Comparison of ENCODE assay signal across 18 cellular contexts in the genomic region with DNA sequence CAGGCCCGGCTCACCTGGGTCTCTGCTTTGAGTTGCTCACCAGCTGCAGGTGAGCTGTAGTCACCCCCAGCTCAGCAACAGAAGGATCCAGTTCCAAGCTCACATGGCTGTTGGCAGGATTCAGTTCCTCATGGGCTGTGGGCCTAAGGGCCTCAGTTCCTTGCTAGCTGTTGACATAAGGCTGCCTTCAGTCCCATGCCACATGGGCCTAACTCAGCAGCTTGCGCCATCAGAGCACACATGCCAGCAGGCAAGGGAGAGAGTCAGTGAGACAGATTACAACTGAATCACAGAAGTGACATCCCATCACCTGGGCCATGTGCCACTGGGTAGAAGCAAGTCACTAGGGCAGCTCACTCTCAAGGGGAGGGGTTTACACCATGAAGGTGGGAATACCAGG. TPM values are rescaled to one million over a fixed set of nuclear protein-coding genes. Genes with fewer than 3 reads are reported as not detected.
A peak's percentile ranks its signal among the peaks of the same experiment; 100 is the strongest.
DNase-seq lines count a peak whose midpoint lies in the region; ATAC-seq, FAIRE-seq and TF ChIP-seq lines count a peak whose summit lies in the region.
"Had no signal": no experiment of that assay in that cellular context is flagged by ENCODE, and none has a peak within 500 bp of the region (broad histone marks: within the 10 kb centered on the region; RNA-seq: fewer than 3 reads in every experiment).

No MANE protein-coding gene starts in this region.

- WGBS in IMR-90 (ENCODE audit: extremely low coverage in 2 of 2, insufficient read length in 1 of 2), 2 experiments = no CpG with 5 or more reads among the region's 2 CpGs
- whole genome bisulfite sequencing in GM12878 (ENCODE audit: insufficient coverage, insufficient replicate concordance, low lambda C conversion rate, missing lambda C conversion rate) = 100% methylated on average over 2 of the region's 2 CpGs

- H4K20me1 ChIP-seq in IMR-90 (ENCODE audit: insufficient read depth, low read length) (no peaks in the 10 kb centered on the region), GM12878 (ENCODE audit: control insufficient read depth, insufficient read depth) (no peaks in the 10 kb centered on the region)

- no peak overlapping the region for H3K14ac ChIP-seq in IMR-90 (replicated peaks; ENCODE audit: low read depth, low read length)

- H3K4ac ChIP-seq in IMR-90 (ENCODE audit: low read depth, low read length) = no peak overlapping the region

- TF ChIP-seq RAD21 in IMR-90 (IDR thresholded peaks at IDR 0.05; ENCODE audit: low read length) = no peak
- TF ChIP-seq RAD21 in GM12878 (IDR thresholded peaks at IDR 0.05; ENCODE audit: insufficient read depth, low read depth, low read length) = no peak

- intact Hi-C loops in IMR-90 (cut with micrococcal nuclease) = no loop called here
- intact Hi-C loops in GM12878 (cut with micrococcal nuclease; ENCODE audit: unreplicated experiment) = no loop called here

- dilution Hi-C loops in IMR-90 (cut with HindIII; ENCODE audit: low sequenced_read_pairs, unreplicated experiment) = no loop called here

- no peak overlapping the region for H3K18ac ChIP-seq in IMR-90 (ENCODE audit: low read depth, low read length)

- H2AFZ ChIP-seq in IMR-90 (replicated peaks; ENCODE audit: low read length, poor library complexity) (no peak overlapping the region), GM12878 (ENCODE audit: control insufficient read depth, low read depth, low read length) (no peak overlapping the region)

- H3K4me1 ChIP-seq in IMR-90 (ENCODE audit: control insufficient read depth, insufficient read depth, low read length) (0 out of 2 replicates have a peak, but pooled peaks cover 1% of the 10 kb centered on the region), GM12878 (ENCODE audit: control insufficient read depth, insufficient read depth, low read length) (no peaks in the 10 kb centered on the region), skeletal muscle tissue (ENCODE audit: control insufficient read depth in 3 of 3, insufficient read depth in 3 of 3, low read length in 3 of 3) (peaks cover 10 to 13% (median 11%) of the 10 kb centered on the region in 3 donors)

- H3K9ac ChIP-seq in IMR-90 (ENCODE audit: low read depth, low read length) = no peak overlapping the region
- H3K9ac ChIP-seq in GM12878 (ENCODE audit: control insufficient read depth, insufficient read depth, low read length) = no peak overlapping the region
- peak overlapping the region in 2 of 3 donors; percentile 16 to 27 for H3K9ac ChIP-seq in skeletal muscle tissue (ENCODE audit: low read depth in 1 of 3, low read length in 3 of 3)

- no peaks in the 10 kb centered on the region for H3K27me3 Mint-ChIP-seq in osteocyte (ENCODE audit: unreplicated experiment)
- H3K27me3 Mint-ChIP-seq: activated naive CD8-positive, alpha-beta T cell; brain had no signal

- no peak for TF ChIP-seq EP300 in GM12878 (IDR thresholded peaks at IDR 0.05; ENCODE audit: borderline replicate concordance in 1 of 2, control insufficient read depth in 1 of 2, low read depth in 2 of 2, low read length in 2 of 2)

- no peak overlapping the region for H2BK5ac ChIP-seq in IMR-90 (ENCODE audit: low read depth, low read length, poor library complexity, severe bottlenecking)

- no peaks in the 10 kb centered on the region for H3K79me1 ChIP-seq in IMR-90 (ENCODE audit: low read depth in 1 of 2, low read length in 2 of 2)

- no peaks in the 10 kb centered on the region for H3K79me2 ChIP-seq in GM12878 (ENCODE audit: control insufficient read depth, insufficient read depth, low read length)

- H4K91ac ChIP-seq in IMR-90 (ENCODE audit: insufficient read depth, low read depth, low read length) = no peak overlapping the region

- CTCF ChIA-PET in IMR-90 (lab: Yijun Ruan, JAX) (no interaction called here), GM12878 (lab: Yijun Ruan, JAX) (interaction anchor here (1.4 kb wide), 1 partner anchor 13 kb away, joined by 3 read pairs; no protein-coding TSS in a partner anchor)

- no peak overlapping the region for H3K23ac ChIP-seq in IMR-90 (ENCODE audit: low read depth, low read length)

- H2BK120ac ChIP-seq in IMR-90 (ENCODE audit: low read depth, low read length) = no peak overlapping the region

- H2AK9ac ChIP-seq in IMR-90 (replicated peaks; ENCODE audit: low read depth, low read length, poor library complexity) = no peak overlapping the region

- in situ Hi-C loops in IMR-90 (cut with MboI; ENCODE audit: low sequenced_read_pairs) = loop anchor here (10.0 kb wide), 1 partner anchor 303 kb away; no protein-coding TSS in a partner anchor
- in situ Hi-C loops in GM12878 (cut with MboI) = no loop called here

- RAD21 ChIA-PET in GM12878 (lab: Charles Lee; ENCODE audit: unreplicated experiment) = no interaction called here

- H3K4me2 ChIP-seq in IMR-90 (ENCODE audit: low read depth, low read length) (no peak overlapping the region), GM12878 (ENCODE audit: control insufficient read depth, insufficient read depth) (no peak overlapping the region)

- H3K27ac ChIP-seq in IMR-90 (ENCODE audit: insufficient read depth, low read length) (no peak overlapping the region), GM12878 (ENCODE audit: control insufficient read depth, insufficient read depth) (no peak overlapping the region), skeletal muscle tissue (ENCODE audit: low read depth, low read length) (peak overlapping the region; percentile 65)

- H2BK15ac ChIP-seq in IMR-90 (ENCODE audit: low read depth, low read length) = no peak overlapping the region

- H2AK5ac ChIP-seq in IMR-90 (ENCODE audit: low read depth, low read length) = no peak overlapping the region

- no peak overlapping the region for H3K4me3 Mint-ChIP-seq in osteocyte (ENCODE audit: unreplicated experiment)
- H3K4me3 Mint-ChIP-seq: activated naive CD8-positive, alpha-beta T cell; activated T-helper 1 cell treated with anti-CD3 and anti-CD28 coated beads, Interleukin-12 subunit alpha, Interleukin-12 subunit beta, Interleukin-2, Interleukin-4 antibody, amounts not matched to agents 30 ng/mL and 10 ng/mL and 1 ng/mL, durations not matched to agents 14 hours and 24 hours and 36 hours; brain had no signal

- peaks cover 7% of the 10 kb centered on the region for H3K9me1 ChIP-seq in IMR-90 (ENCODE audit: insufficient read depth, low read length)

- no peak overlapping the region for H3K27ac Mint-ChIP-seq in osteocyte (ENCODE audit: unreplicated experiment)
- H3K27ac Mint-ChIP-seq: activated naive CD8-positive, alpha-beta T cell; activated T-helper 1 cell treated with anti-CD3 and anti-CD28 coated beads, Interleukin-12 subunit alpha, Interleukin-12 subunit beta, Interleukin-2, Interleukin-4 antibody, amounts not matched to agents 30 ng/mL and 10 ng/mL and 1 ng/mL, durations not matched to agents 14 hours and 24 hours and 36 hours had no signal

- no peaks in the 10 kb centered on the region for H3K9me3 Mint-ChIP-seq in osteocyte (ENCODE audit: unreplicated experiment)
- H3K9me3 Mint-ChIP-seq: activated T-helper 1 cell treated with anti-CD3 and anti-CD28 coated beads, Interleukin-12 subunit alpha, Interleukin-12 subunit beta, Interleukin-2, Interleukin-4 antibody, amounts not matched to agents 30 ng/mL and 10 ng/mL and 1 ng/mL, durations not matched to agents 14 hours and 24 hours and 36 hours; brain had no signal

- H2BK20ac ChIP-seq in IMR-90 (ENCODE audit: low read depth, low read length) = no peak overlapping the region

- DNase-seq in IMR-90 = no peak
- DNase-seq in GM12878 (ENCODE audit: low read depth, low spot score) = no peak
- DNase-seq in left lobe of liver (ENCODE audit: low spot score) = no peak
- DNase-seq in MG63 = no peak
- no peak for DNase-seq in GM20000 (ENCODE audit: low spot score)
- no peak for DNase-seq in osteocyte (ENCODE audit: extremely low spot score, unreplicated experiment)
- DNase-seq: EL, kidney, NCI-H1694 treated with DMSO at 0.1 percent for 48 hours, NCI-H82 had no signal

- H3K27me3 ChIP-seq in IMR-90 (ENCODE audit: control insufficient read depth, insufficient read depth, low read length) (no peaks in the 10 kb centered on the region), GM12878 (replicated peaks in 1 of 2; ENCODE audit: control insufficient read depth in 2 of 2, insufficient read depth in 2 of 2, low read length in 1 of 2) (no peaks in the 10 kb centered on the region), skeletal muscle tissue (ENCODE audit: control insufficient read depth in 3 of 3, insufficient read depth in 3 of 3, low read length in 3 of 3) (no peaks in the 10 kb centered on the region), MG63 (no peaks in the 10 kb centered on the region)

- H3K36me3 Mint-ChIP-seq in osteocyte (ENCODE audit: unreplicated experiment) = peaks cover 7% of the 10 kb centered on the region

- H3K9me3 ChIP-seq in IMR-90 (ENCODE audit: control insufficient read depth, insufficient read depth, low read length) (no peaks in the 10 kb centered on the region), GM12878 (replicated peaks; ENCODE audit: control insufficient read depth, insufficient read depth, low read length) (no peaks in the 10 kb centered on the region), skeletal muscle tissue (ENCODE audit: control insufficient read depth in 3 of 3, low read length in 3 of 3) (no peaks in the 10 kb centered on the region), MG63 (no peaks in the 10 kb centered on the region)

- TF ChIP-seq POLR2A in IMR-90 (IDR thresholded peaks at IDR 0.05; ENCODE audit: low read depth, low read length) = no peak
- 0 out of 2 replicates have a peak, but pooled peaks have one; percentile 14 for TF ChIP-seq POLR2A in GM12878 (IDR thresholded peaks at IDR 0.05; ENCODE audit: low read depth, low read length)

- H4K8ac ChIP-seq in IMR-90 (ENCODE audit: low read depth in 2 of 2, low read length in 2 of 2) = no peak overlapping the region

- H3K36me3 ChIP-seq in IMR-90 (ENCODE audit: control insufficient read depth, insufficient read depth, low read length) (peaks cover 3% of the 10 kb centered on the region), GM12878 (ENCODE audit: control insufficient read depth in 2 of 2, insufficient read depth in 2 of 2, low read length in 1 of 2) (peaks cover 0 to 4% of the 10 kb centered on the region in 2 experiments; a peak in 2 of 4 replicates), skeletal muscle tissue (ENCODE audit: control insufficient read depth in 3 of 3, insufficient read depth in 3 of 3, low read length in 3 of 3) (peaks cover under 1 to 10% (median 9%) of the 10 kb centered on the region in 3 donors), MG63 (no peaks in the 10 kb centered on the region)

- no peak overlapping the region for H3K4me3 ChIP-seq in IMR-90 (ENCODE audit: insufficient read depth, low read depth, low read length)
- no peak overlapping the region for H3K4me3 ChIP-seq in GM12878
- no peak overlapping the region for H3K4me3 ChIP-seq in skeletal muscle tissue (ENCODE audit: low read length in 3 of 3)
- no peak overlapping the region for H3K4me3 ChIP-seq in MG63

- no peak overlapping the region for H3K56ac ChIP-seq in IMR-90 (ENCODE audit: extremely low read depth, insufficient read depth, low read length)

- POLR2A ChIA-PET in IMR-90 (lab: Charles Lee; ENCODE audit: unreplicated experiment) = no interaction called here
- POLR2A ChIA-PET in GM12878 (lab: Charles Lee) = interaction anchor here (0.7 kb wide), 1 partner anchor 280 kb away, joined by 3 read pairs; no protein-coding TSS in a partner anchor

- H4K5ac ChIP-seq in IMR-90 (ENCODE audit: low read depth, low read length) = no peak overlapping the region

- FAIRE-seq in GM12878 (lab: Jason Lieb, UNC) = no peak
- FAIRE-seq: HTR-8/SVneo, kidney had no signal

- TSS peak; percentile 2 for BruUV-seq in IMR-90 (replicated peaks; lab: Mats Ljungman, UMichigan)
- BruUV-seq in GM12878 (replicated peaks; lab: Mats Ljungman, UMichigan) = no TSS peak

- H3K4me1 Mint-ChIP-seq in osteocyte (ENCODE audit: unreplicated experiment) = no peaks in the 10 kb centered on the region
- H3K4me1 Mint-ChIP-seq: brain had no signal

- SMC1A ChIA-PET in GM12878 (lab: Charles Lee; ENCODE audit: uncharacterized antibody, unreplicated experiment) = no interaction called here

- ATAC-seq in IMR-90 (ENCODE audit: low read depth) (no peak), GM12878 (no peak), left lobe of liver (peak; percentile 45), HG03342 (IDR thresholded peaks at IDR 0.05; ENCODE audit: unreplicated experiment) (no peak)
- ATAC-seq: Panc1 had no signal

- TF ChIP-seq CTCF in IMR-90 (conservative IDR thresholded peaks at IDR 0.05; ENCODE audit: low read depth, low read length) (no peak), GM12878 (IDR thresholded peaks at IDR 0.05 in 2 of 3, conservative IDR thresholded peaks at IDR 0.05 in 1 of 3; ENCODE audit: control insufficient read depth in 2 of 3, extremely low read depth in 1 of 3, insufficient read depth in 1 of 3, low read depth in 3 of 3, low read length in 3 of 3) (no peak), GM20000 (IDR thresholded peaks at IDR 0.05; ENCODE audit: extremely low read depth, missing control alignments) (no peak), osteocyte (IDR thresholded peaks at IDR 0.05) (no peak)

RNA-seq across cellular contexts. Expression of a gene that starts 24.7 kb away (rescaled TPM):
- total RNA-seq in IMR-90 (2012; rRNA removed) (80.8 and 124 TPM in 2 replicates), GM12878 (2014; rRNA removed) (64.3 and 71.9 TPM in 2 replicates), GM12878 (2014; rRNA removed; fragmentation: Illumina TruSeq; extraction: Trizol) (92.2 and 101 TPM in 2 replicates), GM12878 (2021) (92.2 TPM in 2 replicates), left lobe of liver (39.4 TPM), skeletal muscle tissue (40.7 TPM), osteocyte (82.5 and 85.3 TPM in 2 replicates)
- polyA plus RNA-seq in IMR-90 (2012; rRNA removed) (94.2 and 98.3 TPM in 2 replicates), GM12878 (2011; rRNA removed) (99.4 and 125 TPM in 2 replicates), GM12878 (2014; fragmentation: Illumina TruSeq; extraction: Trizol) (137 and 163 TPM in 2 replicates), GM12878 (2014; fragmentation: Nextera tagmentation; extraction: Ambion mirVana) (100 to 1,000 TPM in 1 of 2 experiments, 10 to 100 TPM in 1; 66.9 to 102 TPM), GM12878 (2014; rRNA removed) (100.0 and 107 TPM in 2 replicates), GM12878 (2016; fragmentation: Nextera tagmentation; extraction: Ambion mirVana) (100 to 1,000 TPM; 188 to 199 TPM)
- 30.9 and 50.1 TPM in 2 replicates for polyA plus RNA-seq in IMR-90 (2012; cell fraction: cytosol; rRNA removed)
- 19.5 and 64.5 TPM in 2 replicates for polyA plus RNA-seq in IMR-90 (2012; cell fraction: nucleus; rRNA removed; ENCODE audit: low replicate concordance)
- 46.6 and 47.1 TPM in 2 replicates for total RNA-seq in GM12878 (2013; cell fraction: nucleolus; rRNA removed)
- 57.2 TPM for polyA plus RNA-seq in GM12878 (2011; ENCODE audit: low read depth)
- polyA plus RNA-seq in GM12878 (2011; cell fraction: cytosol; rRNA removed) = 64.2 and 76.6 TPM in 2 replicates
- polyA plus RNA-seq in GM12878 (2011; cell fraction: nucleus; rRNA removed) = 54.2 and 63.0 TPM in 2 replicates
- polyA plus RNA-seq in GM12878 (2012) = 76.9 and 82.3 TPM in 2 replicates
- 55.3 and 90.9 TPM in 2 replicates for polyA minus RNA-seq in GM12878 (2011; rRNA and poly(A)+ RNA removed)
- 21.1 and 36.2 TPM in 2 replicates for polyA minus RNA-seq in GM12878 (2011; cell fraction: cytosol; rRNA and poly(A)+ RNA removed)
- polyA minus RNA-seq in GM12878 (2011; cell fraction: nucleus; rRNA and poly(A)+ RNA removed) = 24.3 and 35.9 TPM in 2 replicates
- 121 and 283 TPM in 2 replicates for total RNA-seq in MG63 (2014; rRNA removed; shearing (Covaris generic); ENCODE audit: low replicate concordance)

RNA-seq across cellular contexts. Expression of a gene that starts 54.8 kb away (rescaled TPM):
- total RNA-seq in IMR-90 (2012; rRNA removed) = 0.28 and 0.36 TPM in 2 replicates
- polyA plus RNA-seq in IMR-90 (2012; rRNA removed) = 5.5 and 6.9 TPM in 2 replicates
- polyA plus RNA-seq in IMR-90 (2012; cell fraction: cytosol; rRNA removed) = 1.1 and 1.2 TPM in 2 replicates
- polyA plus RNA-seq in IMR-90 (2012; cell fraction: nucleus; rRNA removed; ENCODE audit: low replicate concordance) = 30.7 and 71.3 TPM in 2 replicates
- total RNA-seq in GM12878 (2013; cell fraction: nucleolus; rRNA removed) = 5.0 and 6.0 TPM in 2 replicates
- 1.7 and 2.2 TPM in 2 replicates for total RNA-seq in GM12878 (2014; rRNA removed)
- total RNA-seq in GM12878 (2014; rRNA removed; fragmentation: Illumina TruSeq; extraction: Trizol) = 1.6 and 2.2 TPM in 2 replicates
- 1.1 and 1.3 TPM in 2 replicates for total RNA-seq in GM12878 (2021)
- 1.1 TPM for polyA plus RNA-seq in GM12878 (2011; ENCODE audit: low read depth)
- polyA plus RNA-seq in GM12878 (2011; rRNA removed) = 3.6 and 4.0 TPM in 2 replicates
- 2.5 and 3.4 TPM in 2 replicates for polyA plus RNA-seq in GM12878 (2011; cell fraction: cytosol; rRNA removed)
- polyA plus RNA-seq in GM12878 (2011; cell fraction: nucleus; rRNA removed) = 16.7 and 18.4 TPM in 2 replicates
- polyA plus RNA-seq in GM12878 (2012) = 1.4 and 2.4 TPM in 2 replicates
- 3.4 and 5.1 TPM in 2 replicates for polyA plus RNA-seq in GM12878 (2014; fragmentation: Illumina TruSeq; extraction: Trizol)
- 1 to 10 TPM in 1 of 2 experiments, under 1 TPM in 1; 0.66 to 1.3 TPM for polyA plus RNA-seq in GM12878 (2014; fragmentation: Nextera tagmentation; extraction: Ambion mirVana)
- 3.9 and 4.0 TPM in 2 replicates for polyA plus RNA-seq in GM12878 (2014; rRNA removed)
- polyA plus RNA-seq in GM12878 (2016; fragmentation: Nextera tagmentation; extraction: Ambion mirVana) = 1 to 10 TPM in 1 of 2 experiments, under 1 TPM in 1; 0.83 to 1.1 TPM
- 0.37 and 0.98 TPM in 2 replicates for polyA minus RNA-seq in GM12878 (2011; rRNA and poly(A)+ RNA removed)
- polyA minus RNA-seq in GM12878 (2011; cell fraction: cytosol; rRNA and poly(A)+ RNA removed) = not detected in 2 replicates
- polyA minus RNA-seq in GM12878 (2011; cell fraction: nucleus; rRNA and poly(A)+ RNA removed) = 0.85 and 1.1 TPM in 2 replicates
- total RNA-seq in left lobe of liver = 0.38 TPM
- 1.0 TPM for total RNA-seq in skeletal muscle tissue
- total RNA-seq in MG63 (2014; rRNA removed; shearing (Covaris generic); ENCODE audit: low replicate concordance) = 1.4 and 1.8 TPM in 2 replicates
- 5.3 and 6.2 TPM in 2 replicates for total RNA-seq in osteocyte
- polyA plus RNA-seq: neural cell had no signal

Comparison
In these comparisons a context has a peak if more than half of its experiments do, and no peak if none do; other contexts are left out.
1. H3K9ac ChIP-seq: peak in skeletal muscle tissue (2 of 3); none in IMR-90 (single experiment) and GM12878 (single experiment).